Comparison of ENCODE assay signal across 10 cellular contexts in the genomic region with DNA sequence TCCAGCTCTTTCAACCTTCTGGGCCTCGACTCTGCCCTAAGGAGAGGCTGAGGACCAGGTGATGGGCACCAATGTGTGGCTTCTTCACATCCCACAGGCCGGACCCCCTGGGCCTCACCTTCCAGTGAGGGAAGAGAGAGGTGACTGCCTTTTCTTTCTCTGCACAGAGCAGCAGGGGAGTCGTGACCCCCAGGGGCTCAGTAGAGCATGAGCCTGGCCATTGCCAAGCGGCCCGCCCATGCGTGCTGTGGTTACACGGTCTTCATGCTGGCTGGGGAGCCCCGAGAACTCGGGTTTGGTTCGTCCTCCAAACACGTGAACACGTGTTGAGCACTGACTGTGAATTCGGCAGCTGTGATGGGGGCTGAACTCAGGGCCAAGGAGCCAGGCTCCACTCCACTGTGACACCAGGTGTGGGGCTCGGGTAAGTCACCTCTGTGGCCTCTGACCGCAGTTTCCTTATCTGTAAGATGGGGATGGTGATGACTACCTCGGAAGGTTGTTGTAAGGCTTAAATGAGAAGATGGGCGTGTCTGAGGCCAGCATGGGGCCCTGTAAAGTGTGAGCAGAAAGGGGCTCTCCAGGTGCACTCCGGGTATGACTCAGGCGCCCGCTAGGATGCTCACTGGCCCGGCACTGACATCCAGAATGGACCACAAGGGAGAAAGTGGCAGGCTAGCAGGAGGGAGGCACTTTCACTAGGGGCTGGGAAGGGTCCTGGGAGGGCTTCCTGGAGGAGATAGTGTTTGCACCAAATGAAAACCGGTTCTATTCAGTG. TPM values are rescaled to one million over a fixed set of nuclear protein-coding genes. Genes with fewer than 3 reads are reported as not detected.
DNase-seq lines count a peak whose midpoint lies in the region; ATAC-seq, FAIRE-seq and TF ChIP-seq lines count a peak whose summit lies in the region.
"Had no signal": no experiment of that assay in that cellular context is flagged by ENCODE, and none has a peak within 500 bp of the region (broad histone marks: within the 10 kb centered on the region; RNA-seq: fewer than 3 reads in every experiment).

No MANE protein-coding gene starts in this region.

- FAIRE-seq in urothelium cell line (lab: Jason Lieb, UNC): no peak
- FAIRE-seq: G401.6 had no signal

- no peaks in the 10 kb centered on the region for H3K36me3 ChIP-seq in GM06990 (ENCODE audit: control insufficient read depth, insufficient read depth, low read length)

- peak; percentile 95 for DNase-seq in GM06990 (ENCODE audit: extremely low read depth, insufficient read length)
- peak; percentile 16 for DNase-seq in NCI-H69 (lab: John Stamatoyannopoulos, UW)
- peak; percentile 99 for DNase-seq in stimulated activated naive B cell treated with anti-CD40 and anti-IgM and Interleukin-4, amounts not matched to agents 10 μg/mL and 1 μg/mL and 100 μg/mL, for 72 hours
- no peak for DNase-seq in urothelium cell line (ENCODE audit: low spot score)
- no peak for DNase-seq in foreskin keratinocyte
- no peak for DNase-seq in NCI-H524 (lab: John Stamatoyannopoulos, UW)

- H3K4me1 ChIP-seq in foreskin keratinocyte: no peaks in the 10 kb centered on the region

- H3K4me3 ChIP-seq in GM06990 (replicated peaks; ENCODE audit: low read depth, low read length): no peak overlapping the region
- H3K4me3 ChIP-seq: skin epidermis had no signal

- ATAC-seq in GM21529 (IDR thresholded peaks at IDR 0.05; ENCODE audit: unreplicated experiment): peak; percentile 81
- peak; percentile 87 to 90 for ATAC-seq in stimulated activated naive B cell treated with anti-CD40 and anti-IgM and Interleukin-4, amounts not matched to agents 10 μg/mL and 1 μg/mL and 100 μg/mL, for 72 hours (replicated peaks)
- no peak for ATAC-seq in foreskin keratinocyte

- H3K4me3 Mint-ChIP-seq in activated naive CD8-positive, alpha-beta T cell: peak overlapping the region; percentile 20
- H3K4me3 Mint-ChIP-seq in stimulated activated naive B cell treated with anti-CD40 and anti-IgM and Interleukin-4, amounts not matched to agents 10 μg/mL and 1 μg/mL and 100 μg/mL, for 72 hours: peak overlapping the region; percentile 64 to 68

- no peaks in the 10 kb centered on the region for H3K36me3 Mint-ChIP-seq in activated naive CD8-positive, alpha-beta T cell
- H3K36me3 Mint-ChIP-seq in stimulated activated naive B cell treated with anti-CD40 and anti-IgM and Interleukin-4, amounts not matched to agents 10 μg/mL and 1 μg/mL and 100 μg/mL, for 72 hours: peaks cover 9 to 32% of the 10 kb centered on the region in 2 donors

- H3K27ac Mint-ChIP-seq in activated naive CD8-positive, alpha-beta T cell: no peak overlapping the region
- peak overlapping the region; percentile 96 for H3K27ac Mint-ChIP-seq in stimulated activated naive B cell treated with anti-CD40 and anti-IgM and Interleukin-4, amounts not matched to agents 10 μg/mL and 1 μg/mL and 100 μg/mL, for 72 hours

- TF ChIP-seq CTCF in GM06990 (IDR thresholded peaks at IDR 0.05; ENCODE audit: insufficient read depth, low read length, poor library complexity, severe bottlenecking) (no peak), foreskin keratinocyte (conservative IDR thresholded peaks at IDR 0.05) (no peak)

- H3K27ac ChIP-seq in foreskin keratinocyte: no peak overlapping the region
- H3K27ac ChIP-seq: skin epidermis had no signal

- no peaks in the 10 kb centered on the region for H3K9me3 Mint-ChIP-seq in activated naive CD8-positive, alpha-beta T cell (ENCODE audit: low read depth)
- H3K9me3 Mint-ChIP-seq in stimulated activated naive B cell treated with anti-CD40 and anti-IgM and Interleukin-4, amounts not matched to agents 10 μg/mL and 1 μg/mL and 100 μg/mL, for 72 hours: peaks cover 0 to 7% of the 10 kb centered on the region in 2 donors

- H3K4me1 Mint-ChIP-seq in activated naive CD8-positive, alpha-beta T cell (ENCODE audit: low read depth): peaks cover 4% of the 10 kb centered on the region
- H3K4me1 Mint-ChIP-seq in stimulated activated naive B cell treated with anti-CD40 and anti-IgM and Interleukin-4, amounts not matched to agents 10 μg/mL and 1 μg/mL and 100 μg/mL, for 72 hours: peaks cover 69 to 91% of the 10 kb centered on the region in 2 donors

- H3K27me3 ChIP-seq in GM06990 (replicated peaks; ENCODE audit: control insufficient read depth, insufficient read depth, low read length) (no peaks in the 10 kb centered on the region), foreskin keratinocyte (no peaks in the 10 kb centered on the region)

- H3K27me3 Mint-ChIP-seq in activated naive CD8-positive, alpha-beta T cell: no peaks in the 10 kb centered on the region
- H3K27me3 Mint-ChIP-seq in stimulated activated naive B cell treated with anti-CD40 and anti-IgM and Interleukin-4, amounts not matched to agents 10 μg/mL and 1 μg/mL and 100 μg/mL, for 72 hours: no peaks in the 10 kb centered on the region

RNA-seq across cellular contexts. Expression of a gene that starts 13.4 kb away (rescaled TPM):
- 104 and 110 TPM in 2 replicates for total RNA-seq in foreskin keratinocyte
- 113 and 122 TPM in 2 replicates for polyA plus RNA-seq in foreskin keratinocyte

RNA-seq across cellular contexts. Expression of a gene that starts 56.1 kb away (rescaled TPM):
- 8.9 and 9.8 TPM in 2 replicates for total RNA-seq in foreskin keratinocyte
- polyA plus RNA-seq in foreskin keratinocyte: 3.1 and 3.5 TPM in 2 replicates

Comparison
In these comparisons a context has a peak if more than half of its experiments do, and no peak if none do; other contexts are left out.
1. DNase-seq: peak in GM06990 (single experiment), NCI-H69 (single experiment) and stimulated activated naive B cell treated with anti-CD40 and anti-IgM and Interleukin-4, amounts not matched to agents 10 μg/mL and 1 μg/mL and 100 μg/mL, for 72 hours (single experiment); none in urothelium cell line (single experiment), foreskin keratinocyte (0 of 2) and NCI-H524 (0 of 2).